8 cellular contexts compared by ENCODE assay signal in the genomic region with DNA sequence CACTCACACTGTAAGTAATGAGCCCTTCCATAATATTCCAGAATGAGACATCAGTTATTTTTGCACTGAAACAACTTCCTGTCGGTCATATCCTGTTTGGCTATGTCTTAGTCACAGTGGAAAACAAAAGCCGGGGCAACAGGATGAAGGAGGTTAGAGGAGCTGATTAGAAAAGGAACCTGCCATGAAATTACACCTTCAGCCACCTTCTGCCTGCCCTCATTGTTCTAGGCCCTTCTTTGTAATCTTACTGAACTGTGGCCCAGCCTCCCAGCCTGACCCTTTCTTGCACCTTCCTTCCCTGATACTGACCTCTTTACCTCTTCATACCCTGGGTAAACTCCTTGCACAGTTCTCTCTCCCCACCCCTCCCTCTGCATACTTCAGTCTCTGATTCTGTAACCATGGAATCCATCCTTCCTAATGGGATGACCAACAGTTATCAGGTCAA.
A peak's percentile ranks its signal among the peaks of the same experiment; 100 is the strongest.
DNase-seq lines count a peak whose midpoint lies in the region; ATAC-seq and TF ChIP-seq lines count a peak whose summit lies in the region.

No MANE protein-coding gene starts in this region.

- H3K27me3 ChIP-seq in thoracic aorta (replicated peaks; ENCODE audit: insufficient read depth) = no peaks in the 10 kb centered on the region

- H3K27ac Mint-ChIP-seq in immature natural killer cell = peak overlapping the region in 3 of 6 donors; percentile 0 to 67 (median 3)

- no peaks in the 10 kb centered on the region for H3K9me3 ChIP-seq in thoracic aorta

- H3K36me3 ChIP-seq in thoracic aorta = peaks cover 2% of the 10 kb centered on the region

- peaks cover 12 to 31% (median 23%) of the 10 kb centered on the region in 3 donors for H3K36me3 Mint-ChIP-seq in immature natural killer cell

- no peak overlapping the region for H3K4me3 ChIP-seq in thoracic aorta

- H3K4me3 Mint-ChIP-seq in immature natural killer cell = no peak overlapping the region

- H3K27me3 Mint-ChIP-seq in immature natural killer cell (ENCODE audit: low read depth in 3 of 3) = no peaks in the 10 kb centered on the region

- peak; percentile 87 for ATAC-seq in thoracic aorta (ENCODE audit: insufficient number of reproducible peaks, low FRiP score, low read depth)
- no peak for ATAC-seq in HG02938 (IDR thresholded peaks at IDR 0.05; ENCODE audit: unreplicated experiment)
- ATAC-seq in GM19452 (IDR thresholded peaks at IDR 0.05; ENCODE audit: unreplicated experiment) = no peak

- H3K4me1 Mint-ChIP-seq in immature natural killer cell = peaks cover 10 to 12% of the 10 kb centered on the region in 2 donors

- no peaks in the 10 kb centered on the region for H3K9me3 Mint-ChIP-seq in immature natural killer cell

- peaks cover 9 to 10% of the 10 kb centered on the region in 2 donors for H3K4me1 ChIP-seq in thoracic aorta (ENCODE audit: control insufficient read depth in 1 of 2, low read depth in 2 of 2)

- peak; percentile 73 for DNase-seq in EL
- peak; percentile 10 for DNase-seq in NCI-H146 treated with DMSO at 0.1 percent for 48 hours (lab: John Stamatoyannopoulos, UW; ENCODE audit: unreplicated experiment)
- peak; percentile 48 for DNase-seq in kidney glomerular epithelial cell (lab: John Stamatoyannopoulos, UW)
- no peak for DNase-seq in thoracic aorta (ENCODE audit: low spot score)
- no peak for DNase-seq in immature natural killer cell

- H3K27ac ChIP-seq in angular gyrus (ENCODE audit: low read depth, low read length) (peak overlapping the region; percentile 2), thoracic aorta (peak overlapping the region in 1 of 2 donors; percentile 58)

- TF ChIP-seq CTCF in thoracic aorta (IDR thresholded peaks at IDR 0.05) = no peak

Comparison
In these comparisons a context has a peak if more than half of its experiments do, and no peak if none do; other contexts are left out.
1. DNase-seq: peak in EL (single experiment), NCI-H146 treated with DMSO at 0.1 percent for 48 hours (single experiment) and kidney glomerular epithelial cell (single experiment); none in thoracic aorta (single experiment) and immature natural killer cell (0 of 3).